ENCODE assay signal across 19 cellular contexts in genomic region chr11:91513734-91514133, GRCh38.
DNase-seq lines count a peak whose midpoint lies in the region; ATAC-seq and TF ChIP-seq lines count a peak whose summit lies in the region.
"Had no signal": no experiment of that assay in that cellular context is flagged by ENCODE, and none has a peak within 500 bp of the region (broad histone marks: within the 10 kb centered on the region; RNA-seq: fewer than 3 reads in every experiment).

No MANE protein-coding gene starts in this region.

- no peak overlapping the region for H3K4me2 ChIP-seq in Loucy (ENCODE audit: low read depth, low read length, poor library complexity, severe bottlenecking)

- no peaks in the 10 kb centered on the region for H3K36me3 ChIP-seq in BE2C
- no peaks in the 10 kb centered on the region for H3K36me3 ChIP-seq in Loucy (ENCODE audit: insufficient read depth, low read length)
- H3K36me3 ChIP-seq: esophagus muscularis mucosa, vagina had no signal

- no peaks in the 10 kb centered on the region for H3K9me3 Mint-ChIP-seq in nephron progenitor cell
- H3K9me3 Mint-ChIP-seq in natural killer cell treated with Interleukin-12 subunit alpha and Interleukin-12 subunit beta and Interleukin-15 and Interleukin-18, amount 100 ng/mL, for 72 hours = peaks cover 12% of the 10 kb centered on the region

- no peaks in the 10 kb centered on the region for H3K9me2 ChIP-seq in Loucy (replicated peaks; ENCODE audit: low read depth, low read length)

- peaks cover 7% of the 10 kb centered on the region for H3K27me3 Mint-ChIP-seq in nephron progenitor cell (ENCODE audit: low read depth, poor library complexity)
- H3K27me3 Mint-ChIP-seq in natural killer cell treated with Interleukin-12 subunit alpha and Interleukin-12 subunit beta and Interleukin-15 and Interleukin-18, amount 100 ng/mL, for 72 hours = no peaks in the 10 kb centered on the region
- H3K27me3 Mint-ChIP-seq: stimulated activated naive CD8-positive, alpha-beta T cell treated with anti-CD3 and anti-CD28 coated beads, Interleukin-15, Interleukin-2, amounts not matched to agents 100 ng/mL and 50 ng/mL, for 24 hours had no signal

- in situ Hi-C loops in astrocyte of the cerebellum (cut with HindIII; ENCODE audit: low sequenced_read_pairs) = no loop called here

- H3K27me3 ChIP-seq in BE2C (no peaks in the 10 kb centered on the region), Loucy (ENCODE audit: insufficient read depth, low read length, poor library complexity, severe bottlenecking) (no peaks in the 10 kb centered on the region)
- H3K27me3 ChIP-seq: esophagus muscularis mucosa, vagina had no signal

- H3K4me1 ChIP-seq in BE2C (peaks cover 17% of the 10 kb centered on the region; the same call in 1 of the 2 replicates), Loucy (ENCODE audit: insufficient read depth, low read length, poor library complexity, severe bottlenecking) (no peaks in the 10 kb centered on the region)
- H3K4me1 ChIP-seq: esophagus muscularis mucosa, vagina had no signal

- H4K20me1 ChIP-seq in Loucy (ENCODE audit: insufficient read depth, low read length, poor library complexity, severe bottlenecking) = no peaks in the 10 kb centered on the region

- H2AFZ ChIP-seq in Loucy (ENCODE audit: low read length) = no peak overlapping the region

- H3K79me2 ChIP-seq in Loucy (ENCODE audit: insufficient read depth, low read length) = no peaks in the 10 kb centered on the region

- DNase-seq in BE2C (no peak), astrocyte of the cerebellum (ENCODE audit: low read depth) (no peak), nephron progenitor cell (no peak), OCI-M2 (lab: John Stamatoyannopoulos, UW; ENCODE audit: unreplicated experiment) (no peak)
- no peak for DNase-seq in stimulated activated CD4-positive, alpha-beta T cell treated with anti-CD3 and anti-CD28 coated beads, Interleukin-4, amount 100 ng/mL, for 1 hour
- no peak for DNase-seq in natural killer cell treated with Interleukin-12 subunit alpha and Interleukin-12 subunit beta and Interleukin-15 and Interleukin-18, amount 100 ng/mL, for 72 hours (ENCODE audit: low spot score)
- DNase-seq: activated effector memory CD4-positive, alpha-beta T cell treated with Interleukin-2 at 50 U/mL for 16 hours; Kasumi-1; NCI-H1694 treated with DMSO at 0.1 percent for 48 hours; NCI-H524 treated with DMSO at 0.1 percent for 48 hours; posterior cingulate gyrus; stimulated activated CD4-positive, alpha-beta T cell treated with anti-CD3 and anti-CD28 coated beads, Interleukin-12 subunit alpha, Interleukin-12 subunit beta, amount 100 ng/mL, for 4 hours had no signal

- ATAC-seq in HG03095 (IDR thresholded peaks at IDR 0.05; ENCODE audit: unreplicated experiment) = no peak
- ATAC-seq in natural killer cell treated with Interleukin-12 subunit alpha and Interleukin-12 subunit beta and Interleukin-15 and Interleukin-18, amount 100 ng/mL, for 72 hours = no peak
- ATAC-seq: activated CD4-positive, CD25-positive, alpha-beta regulatory T cell treated with anti-CD3 and anti-CD28 coated beads, Interleukin-2, amount 50 U/mL, for 24 hours had no signal

- H3F3A ChIP-seq in Loucy (ENCODE audit: low read depth) = no peaks in the 10 kb centered on the region

- no peak overlapping the region for H3K9ac ChIP-seq in Loucy (ENCODE audit: low read depth, low read length, poor library complexity, severe bottlenecking)

- no peak overlapping the region for H3K4me3 ChIP-seq in BE2C (ENCODE audit: low read depth, low read length)
- no peak overlapping the region for H3K4me3 ChIP-seq in Loucy (ENCODE audit: low read length, poor library complexity, severe bottlenecking)
- no peak overlapping the region for H3K4me3 ChIP-seq in astrocyte of the cerebellum (ENCODE audit: low read depth, low read length)
- H3K4me3 ChIP-seq: esophagus muscularis mucosa, vagina had no signal

- no peaks in the 10 kb centered on the region for H3K4me1 Mint-ChIP-seq in nephron progenitor cell
- no peaks in the 10 kb centered on the region for H3K4me1 Mint-ChIP-seq in natural killer cell treated with Interleukin-12 subunit alpha and Interleukin-12 subunit beta and Interleukin-15 and Interleukin-18, amount 100 ng/mL, for 72 hours (ENCODE audit: low read depth in 2 of 2)

- H3K9me3 ChIP-seq in BE2C (no peaks in the 10 kb centered on the region), Loucy (ENCODE audit: insufficient read depth, low read depth, low read length) (no peaks in the 10 kb centered on the region)
- H3K9me3 ChIP-seq: esophagus muscularis mucosa, vagina had no signal

- H3K4me3 Mint-ChIP-seq in nephron progenitor cell = no peak overlapping the region
- no peak overlapping the region for H3K4me3 Mint-ChIP-seq in natural killer cell treated with Interleukin-12 subunit alpha and Interleukin-12 subunit beta and Interleukin-15 and Interleukin-18, amount 100 ng/mL, for 72 hours
- H3K4me3 Mint-ChIP-seq: stimulated activated naive CD8-positive, alpha-beta T cell treated with anti-CD3 and anti-CD28 coated beads, Interleukin-15, Interleukin-2, amounts not matched to agents 100 ng/mL and 50 ng/mL, for 24 hours; T-helper 1 cell treated with Interleukin-12 subunit alpha and Interleukin-12 subunit beta and Interleukin-4 antibody, amounts not matched to agents 30 μg/mL and 1 μg/mL, for 36 hours had no signal

- no peaks in the 10 kb centered on the region for H3K36me3 Mint-ChIP-seq in nephron progenitor cell (ENCODE audit: low read depth)
- no peaks in the 10 kb centered on the region for H3K36me3 Mint-ChIP-seq in natural killer cell treated with Interleukin-12 subunit alpha and Interleukin-12 subunit beta and Interleukin-15 and Interleukin-18, amount 100 ng/mL, for 72 hours

- H3K27ac Mint-ChIP-seq in nephron progenitor cell = no peak overlapping the region
- no peak overlapping the region for H3K27ac Mint-ChIP-seq in natural killer cell treated with Interleukin-12 subunit alpha and Interleukin-12 subunit beta and Interleukin-15 and Interleukin-18, amount 100 ng/mL, for 72 hours
- H3K27ac Mint-ChIP-seq: stimulated activated naive CD8-positive, alpha-beta T cell treated with anti-CD3 and anti-CD28 coated beads, Interleukin-15, Interleukin-2, amounts not matched to agents 100 ng/mL and 50 ng/mL, for 24 hours; T-helper 1 cell treated with Interleukin-12 subunit alpha and Interleukin-12 subunit beta and Interleukin-4 antibody, amounts not matched to agents 30 μg/mL and 1 μg/mL, for 36 hours had no signal

- peak; percentile 60 for TF ChIP-seq CTCF in BE2C (IDR thresholded peaks at IDR 0.05; ENCODE audit: low read depth, low read length)
- peak; percentile 45 for TF ChIP-seq CTCF in Loucy (conservative IDR thresholded peaks at IDR 0.05; ENCODE audit: low read length)
- peak; percentile 43 for TF ChIP-seq CTCF in astrocyte of the cerebellum (IDR thresholded peaks at IDR 0.05; ENCODE audit: low read depth, low read length, missing control alignments)
- peak; percentile 30 for TF ChIP-seq CTCF in nephron progenitor cell (IDR thresholded peaks at IDR 0.05)
